ENCODE assay signal across 28 cellular contexts in genomic region chr10:132236161-132236560, GRCh38.
"Had no signal": no experiment of that assay in that cellular context is flagged by ENCODE, and none has a peak within 500 bp of the region (broad histone marks: within the 10 kb centered on the region; RNA-seq: fewer than 3 reads in every experiment).

No MANE protein-coding gene starts in this region.

- FAIRE-seq: colon, endometrium had no signal

- H3K4me1 Mint-ChIP-seq: endodermal cell, mesothelial cell of epicardium had no signal

- H3K4me3 ChIP-seq: esophagus squamous epithelium, gastrocnemius medialis, heart right ventricle, left lung, lower lobe of right lung, mucosa of descending colon had no signal

- H3K36me3 Mint-ChIP-seq: mesothelial cell of epicardium; naive B cell; naive thymus-derived CD8-positive, alpha-beta T cell had no signal

- H3K4me1 ChIP-seq: esophagus squamous epithelium, gastrocnemius medialis had no signal

- H3K27me3 Mint-ChIP-seq: effector memory CD8-positive, alpha-beta T cell; naive B cell; naive thymus-derived CD8-positive, alpha-beta T cell had no signal

- ATAC-seq: effector memory CD8-positive, alpha-beta T cell; esophagus mucosa; gastrocnemius medialis; heart right ventricle; left cardiac atrium; left lung; left ventricle myocardium superior; lower lobe of right lung; mucosa of descending colon; naive thymus-derived CD8-positive, alpha-beta T cell had no signal

- H3K4me3 Mint-ChIP-seq: dendritic cell treated with granulocyte-macrophage colony-stimulating factor and Interleukin-4, amounts not matched to agents 40 ng/mL and 50 ng/mL, for 4 days; effector memory CD8-positive, alpha-beta T cell; endodermal cell; mesothelial cell of epicardium; naive B cell; naive thymus-derived CD8-positive, alpha-beta T cell had no signal

- H3K36me3 ChIP-seq: esophagus squamous epithelium, gastrocnemius medialis, heart right ventricle, left lung, lower lobe of right lung had no signal

- DNase-seq: cortex of kidney; effector CD8-positive, alpha-beta T cell; effector memory CD8-positive, alpha-beta T cell; endodermal cell; erythroblast; esophagus squamous epithelium; foreskin fibroblast; foreskin melanocyte; gastrocnemius medialis; glutamatergic neuron; head of caudate nucleus; hippocampal formation; islet precursor cell; left cardiac atrium; left ventricle myocardium superior; lower lobe of right lung; mesenchymal stem cell; naive B cell had no signal

- H3K9me3 Mint-ChIP-seq: dendritic cell treated with granulocyte-macrophage colony-stimulating factor and Interleukin-4, amounts not matched to agents 40 ng/mL and 50 ng/mL, for 4 days; effector memory CD8-positive, alpha-beta T cell; endodermal cell; mesothelial cell of epicardium; naive B cell; naive thymus-derived CD8-positive, alpha-beta T cell had no signal

- H3K27ac ChIP-seq: epithelial cell of prostate, esophagus squamous epithelium, gastrocnemius medialis, heart right ventricle, left lung, lower lobe of right lung had no signal

- H3K27ac Mint-ChIP-seq: dendritic cell treated with granulocyte-macrophage colony-stimulating factor and Interleukin-4, amounts not matched to agents 40 ng/mL and 50 ng/mL, for 4 days; effector memory CD8-positive, alpha-beta T cell; endodermal cell; mesothelial cell of epicardium; naive B cell; naive thymus-derived CD8-positive, alpha-beta T cell had no signal

- H3K9me3 ChIP-seq: esophagus squamous epithelium, gastrocnemius medialis, heart right ventricle, left lung, lower lobe of right lung, mucosa of descending colon had no signal
